In genomic region chr12:10753066-10753465, GRCh38 we compare ENCODE assay signal across 1 cellular context.
TF ChIP-seq lines count a peak whose summit lies in the region.

No MANE protein-coding gene starts in this region.

TF ChIP-seq in HepG2, 621 proteins besides CTCF, POLR2A, EP300 and RAD21:
- no peak for TF ChIP-seq CREBL2 (CRISPR knock-in tag; IDR thresholded peaks at IDR 0.05; ENCODE audit: borderline replicate concordance)
- TF ChIP-seq ZNF382 (CRISPR knock-in tag; IDR thresholded peaks at IDR 0.05; ENCODE audit: borderline replicate concordance), result no peak
- peak; percentile 24 to 26; a peak in 2 of 4 replicates for TF ChIP-seq MAFK (conservative IDR thresholded peaks at IDR 0.05 in 1 of 2, IDR thresholded peaks at IDR 0.05 in 1 of 2; ENCODE audit: low read length in 2 of 2)
TF ChIP-seq in HepG2: peak in this region for 1.
